In the genomic region with DNA sequence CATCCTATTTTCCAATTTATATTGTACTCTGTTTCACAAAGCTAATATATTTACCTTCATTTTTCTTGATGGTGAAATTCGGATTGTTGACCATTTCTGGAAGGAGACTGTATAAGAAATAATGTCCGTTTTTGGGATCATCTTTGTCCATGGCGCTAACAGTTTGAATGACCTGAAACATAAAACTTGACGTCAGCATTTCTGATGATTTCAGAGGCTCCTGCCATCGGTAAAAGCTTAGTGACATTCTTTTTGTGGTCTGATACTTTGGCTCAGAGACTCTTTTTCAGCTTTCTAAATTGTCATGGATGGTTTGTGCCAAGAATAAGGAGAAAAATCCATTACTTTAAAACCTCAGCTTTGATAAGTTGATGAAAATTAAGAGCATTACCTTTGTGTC, we compare ENCODE assay signal across 35 cellular contexts.
"Had no signal": no experiment of that assay in that cellular context is flagged by ENCODE, and none has a peak within 500 bp of the region (broad histone marks: within the 10 kb centered on the region; RNA-seq: fewer than 3 reads in every experiment).

No MANE protein-coding gene starts in this region.

- H3K9me3 ChIP-seq: MG63 had no signal

- H3K36me3 ChIP-seq: MG63 had no signal

- H3K4me3 ChIP-seq: MG63 had no signal

- DNase-seq: Karpas-422, Kasumi-1, MG63, MM.1S, MV-4-11, NCI-H1048, NCI-H1092, NCI-H1092 treated with DMSO at 0.1 percent for 48 hours, NCI-H1105, NCI-H1105 treated with DMSO at 0.1 percent for 48 hours, NCI-H1417, NCI-H1417 treated with DMSO at 0.1 percent for 48 hours, NCI-H1436, NCI-H1436 treated with DMSO at 0.1 percent for 48 hours, NCI-H146, NCI-H1694, NCI-H1694 treated with DMSO at 0.1 percent for 48 hours, NCI-H187, NCI-H187 treated with DMSO at 0.1 percent for 48 hours, NCI-H1930, NCI-H2029, NCI-H2029 treated with DMSO at 0.1 percent for 48 hours, NCI-H2081, NCI-H2081 treated with DMSO at 0.1 percent for 48 hours, NCI-H2107, NCI-H2171, NCI-H2171 treated with DMSO at 0.1 percent for 48 hours, NCI-H2227 treated with DMSO at 0.1 percent for 48 hours, NCI-H226, NCI-H446, NCI-H446 treated with DMSO at 0.1 percent for 48 hours, NCI-H510A, NCI-H524, NCI-H524 treated with DMSO at 0.1 percent for 48 hours, NCI-H526 had no signal

- H3K27me3 ChIP-seq: MG63 had no signal
